Comparison of ENCODE assay signal across 15 cellular contexts in the genomic region with DNA sequence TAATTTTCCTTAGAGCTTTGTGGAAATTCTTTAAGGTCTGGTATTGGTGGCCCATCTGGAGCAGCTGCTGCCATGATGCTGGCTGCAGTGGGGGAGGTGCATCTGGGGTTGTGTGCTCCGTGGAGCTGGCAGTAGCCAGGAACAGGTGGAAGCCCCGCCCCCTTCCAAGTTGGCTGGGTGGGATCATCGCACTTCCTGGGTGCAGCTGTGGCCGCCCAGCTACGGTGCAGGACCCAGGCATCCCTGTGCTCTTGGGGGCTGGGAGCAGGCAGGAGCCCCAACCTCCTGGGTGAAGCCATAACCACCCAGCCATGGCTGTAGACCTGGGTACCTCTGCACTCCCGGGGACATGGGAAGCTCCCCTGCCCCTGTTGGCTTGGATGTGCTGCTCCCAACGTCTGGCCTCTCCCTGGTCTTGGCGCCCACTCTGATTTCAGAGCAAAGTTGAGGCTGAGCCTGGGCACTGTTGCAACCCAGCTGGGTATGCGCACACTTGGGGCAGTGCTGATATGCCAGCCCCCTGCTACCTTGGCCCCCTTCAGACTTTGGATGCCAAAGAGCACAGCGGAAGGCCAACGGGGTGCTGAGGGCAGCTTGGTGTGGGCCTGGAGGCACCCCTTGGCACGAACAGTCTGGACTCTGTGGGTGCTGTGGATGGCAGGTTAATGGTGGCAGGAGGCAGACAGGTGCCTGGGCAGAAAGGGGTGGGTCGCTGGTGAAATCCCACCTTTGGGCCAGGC.
DNase-seq lines count a peak whose midpoint lies in the region; ATAC-seq and TF ChIP-seq lines count a peak whose summit lies in the region.
"Had no signal": no experiment of that assay in that cellular context is flagged by ENCODE, and none has a peak within 500 bp of the region (broad histone marks: within the 10 kb centered on the region; RNA-seq: fewer than 3 reads in every experiment).

No MANE protein-coding gene starts in this region.

- no peaks in the 10 kb centered on the region for H3K9me3 Mint-ChIP-seq in Caco-2 (ENCODE audit: unreplicated experiment)

- no TSS peak for BruUV-seq in Caco-2 (replicated peaks; lab: Mats Ljungman, UMichigan)

- no peak overlapping the region for H3K27ac Mint-ChIP-seq in Caco-2 (ENCODE audit: unreplicated experiment)
- H3K27ac Mint-ChIP-seq: CD4-positive, alpha-beta memory T cell; HFFc6 had no signal

- CTCF ChIA-PET in Caco-2 (lab: Charles Lee) = interaction anchor here (0.5 kb wide), 1 partner anchor 1187 kb away, joined by 3 read pairs; no protein-coding TSS in a partner anchor

- TF ChIP-seq CTCF in Caco-2 (IDR thresholded peaks at IDR 0.05; ENCODE audit: insufficient read depth in 1 of 2, low read depth in 1 of 2, low read length in 1 of 2, severe bottlenecking in 1 of 2, unreplicated experiment in 1 of 2) (no peak), foreskin fibroblast (IDR thresholded peaks at IDR 0.05; ENCODE audit: low read depth, low read length) (no peak)

- H3K27me3 Mint-ChIP-seq in Caco-2 (ENCODE audit: insufficient read depth, unreplicated experiment) = no peaks in the 10 kb centered on the region
- H3K27me3 Mint-ChIP-seq: CD4-positive, alpha-beta memory T cell had no signal

- H3K27me3 ChIP-seq in Caco-2 (replicated peaks; ENCODE audit: control insufficient read depth, insufficient read depth, low read length) (no peaks in the 10 kb centered on the region), H7 (ENCODE audit: control insufficient read depth, insufficient read depth, low read length) (no peaks in the 10 kb centered on the region)

- POLR2A ChIA-PET in Caco-2 (lab: Charles Lee) = no interaction called here

- H3K9me3 ChIP-seq in Caco-2 = peaks cover 5% of the 10 kb centered on the region; the same call in 1 of the 2 replicates

- intact Hi-C loops in Caco-2 (cut with micrococcal nuclease; ENCODE audit: unreplicated experiment) = no loop called here
- intact Hi-C loops in left colon (cut with DNase I, micrococcal nuclease) = no loop called here

- no peaks in the 10 kb centered on the region for H3K4me1 Mint-ChIP-seq in Caco-2 (ENCODE audit: low read depth, unreplicated experiment)

- ATAC-seq in left colon = peak; percentile 20
- ATAC-seq: HCT116, K562 had no signal

- peaks cover 92% of the 10 kb centered on the region for H3K36me3 Mint-ChIP-seq in Caco-2 (ENCODE audit: insufficient read depth, unreplicated experiment)

- H3K36me3 ChIP-seq in Caco-2 (ENCODE audit: control insufficient read depth, insufficient read depth, low read length) = peaks cover 8% of the 10 kb centered on the region
- no peaks in the 10 kb centered on the region for H3K36me3 ChIP-seq in H7 (replicated peaks; ENCODE audit: control insufficient read depth, insufficient read depth, low read length)

- H3K4me3 ChIP-seq in Caco-2 (ENCODE audit: low read depth, low read length) (no peak overlapping the region), H7 (ENCODE audit: insufficient read depth, low read depth, low read length) (no peak overlapping the region), foreskin fibroblast (ENCODE audit: low read depth in 1 of 2, low read length in 2 of 2) (no peak overlapping the region)
- H3K4me3 ChIP-seq: GM23248, K562 had no signal

- DNase-seq in Caco-2 = no peak
- DNase-seq in H7 = peak; percentile 12
- DNase-seq in left colon = no peak
- no peak for DNase-seq in foreskin fibroblast
- DNase-seq in NCI-H69 (lab: John Stamatoyannopoulos, UW) = no peak
- no peak for DNase-seq in NCI-H187 (lab: John Stamatoyannopoulos, UW)
- DNase-seq: ACHN; Calu3; CD4-positive, alpha-beta memory T cell; GDM1; GM23248; HFFc6; IMR-90 had no signal

- H3K4me1 ChIP-seq in Caco-2 = no peaks in the 10 kb centered on the region

- peak overlapping the region; percentile 37 for H3K4me3 Mint-ChIP-seq in Caco-2 (ENCODE audit: unreplicated experiment)
- H3K4me3 Mint-ChIP-seq: CD4-positive, alpha-beta memory T cell; HFFc6 had no signal
